7 cellular contexts compared by ENCODE assay signal in the genomic region with DNA sequence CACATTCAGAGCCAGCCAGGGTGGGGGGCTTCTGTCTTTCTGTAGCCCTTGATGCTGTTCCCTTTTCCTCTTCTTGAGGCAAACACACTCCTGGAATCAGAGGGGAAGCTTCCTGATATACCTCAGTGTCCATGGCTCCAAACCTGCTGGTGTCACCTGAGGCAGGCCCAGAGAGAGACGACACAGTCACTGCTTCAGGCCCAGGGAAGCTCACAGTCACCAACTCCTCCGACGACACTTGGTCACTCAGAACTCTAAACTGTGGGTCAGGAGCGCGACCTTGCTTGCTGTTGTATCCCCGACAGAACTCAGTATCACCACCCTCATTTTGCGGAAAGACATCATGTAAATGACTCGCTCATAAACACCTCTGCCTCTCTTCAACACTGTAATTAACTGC. TPM values are rescaled to one million over a fixed set of nuclear protein-coding genes. Genes with fewer than 3 reads are reported as not detected.
DNase-seq lines count a peak whose midpoint lies in the region; ATAC-seq and TF ChIP-seq lines count a peak whose summit lies in the region.

No MANE protein-coding gene starts in this region.

- no peaks in the 10 kb centered on the region; the same call in 1 of the 2 replicates for H3K27me3 Mint-ChIP-seq in HFFc6 (ENCODE audit: insufficient read depth)
- H3K27me3 Mint-ChIP-seq in activated T-helper 1 cell treated with anti-CD3 and anti-CD28 coated beads, Interleukin-12 subunit alpha, Interleukin-12 subunit beta, Interleukin-2, Interleukin-4 antibody, amounts not matched to agents 30 ng/mL and 10 ng/mL and 1 ng/mL, durations not matched to agents 14 hours and 24 hours and 36 hours (ENCODE audit: insufficient read depth) = no peaks in the 10 kb centered on the region
- no peaks in the 10 kb centered on the region for H3K27me3 Mint-ChIP-seq in stimulated activated naive CD8-positive, alpha-beta T cell treated with anti-CD3 and anti-CD28 coated beads, Interleukin-15, amount 100 ng/mL, for 72 hours

- peaks cover 21% of the 10 kb centered on the region for H3K36me3 Mint-ChIP-seq in HFFc6 (ENCODE audit: low read depth)
- H3K36me3 Mint-ChIP-seq in activated T-helper 1 cell treated with anti-CD3 and anti-CD28 coated beads, Interleukin-12 subunit alpha, Interleukin-12 subunit beta, Interleukin-2, Interleukin-4 antibody, amounts not matched to agents 30 ng/mL and 10 ng/mL and 1 ng/mL, durations not matched to agents 14 hours and 24 hours and 36 hours (ENCODE audit: low read depth) = peaks cover 33% of the 10 kb centered on the region

- H3K9me3 ChIP-seq in iPS-15b (ENCODE audit: control insufficient read depth, insufficient read depth, low read length) = no peaks in the 10 kb centered on the region

- H3K36me3 ChIP-seq in iPS-15b (ENCODE audit: control insufficient read depth, insufficient read depth, low read length) = peaks cover 23% of the 10 kb centered on the region

- peak overlapping the region; percentile 85 for H3K27ac Mint-ChIP-seq in HFFc6
- H3K27ac Mint-ChIP-seq in activated T-helper 1 cell treated with anti-CD3 and anti-CD28 coated beads, Interleukin-12 subunit alpha, Interleukin-12 subunit beta, Interleukin-2, Interleukin-4 antibody, amounts not matched to agents 30 ng/mL and 10 ng/mL and 1 ng/mL, durations not matched to agents 14 hours and 24 hours and 36 hours = peak overlapping the region; percentile 95
- peak overlapping the region; percentile 92 to 97 for H3K27ac Mint-ChIP-seq in stimulated activated naive CD8-positive, alpha-beta T cell treated with anti-CD3 and anti-CD28 coated beads, Interleukin-15, amount 100 ng/mL, for 72 hours

- intact Hi-C loops in activated T-helper 1 cell treated with anti-CD3 and anti-CD28 coated beads, Interleukin-12 subunit alpha, Interleukin-12 subunit beta, Interleukin-2, Interleukin-4 antibody, amounts not matched to agents 30 ng/mL and 10 ng/mL and 1 ng/mL, durations not matched to agents 14 hours and 24 hours and 36 hours (cut with micrococcal nuclease) = loop anchor here (2.0 to 10.0 kb wide), 2 partner anchors 72 to 502 kb away; partner anchors contain the start of gene ZNF486

- H3K4me1 Mint-ChIP-seq in HFFc6 (ENCODE audit: low read depth) = peaks cover 20% of the 10 kb centered on the region
- peaks cover 21% of the 10 kb centered on the region for H3K4me1 Mint-ChIP-seq in activated T-helper 1 cell treated with anti-CD3 and anti-CD28 coated beads, Interleukin-12 subunit alpha, Interleukin-12 subunit beta, Interleukin-2, Interleukin-4 antibody, amounts not matched to agents 30 ng/mL and 10 ng/mL and 1 ng/mL, durations not matched to agents 14 hours and 24 hours and 36 hours (ENCODE audit: low read depth)
- H3K4me1 Mint-ChIP-seq in stimulated activated naive CD8-positive, alpha-beta T cell treated with anti-CD3 and anti-CD28 coated beads, Interleukin-15, amount 100 ng/mL, for 72 hours = peaks cover 38% of the 10 kb centered on the region

- H3K4me3 Mint-ChIP-seq in HFFc6 = peak overlapping the region; percentile 87
- H3K4me3 Mint-ChIP-seq in activated T-helper 1 cell treated with anti-CD3 and anti-CD28 coated beads, Interleukin-12 subunit alpha, Interleukin-12 subunit beta, Interleukin-2, Interleukin-4 antibody, amounts not matched to agents 30 ng/mL and 10 ng/mL and 1 ng/mL, durations not matched to agents 14 hours and 24 hours and 36 hours = peak overlapping the region; percentile 91
- H3K4me3 Mint-ChIP-seq in stimulated activated naive CD8-positive, alpha-beta T cell treated with anti-CD3 and anti-CD28 coated beads, Interleukin-15, amount 100 ng/mL, for 72 hours = peak overlapping the region; percentile 95 to 98

- TF ChIP-seq CTCF in HFFc6 (IDR thresholded peaks at IDR 0.05) = no peak

- peak overlapping the region; percentile 92 for H3K4me3 ChIP-seq in iPS-15b (ENCODE audit: low read depth, low read length)

- H3K27me3 ChIP-seq in iPS-15b (ENCODE audit: control insufficient read depth, insufficient read depth, low read length) = no peaks in the 10 kb centered on the region

- H3K4me1 ChIP-seq in iPS-15b (ENCODE audit: control insufficient read depth, insufficient read depth, low read length) = peaks cover 9% of the 10 kb centered on the region

- ATAC-seq in stimulated activated naive CD8-positive, alpha-beta T cell treated with anti-CD3 and anti-CD28 coated beads, Interleukin-15, amount 100 ng/mL, for 72 hours = no peak
- ATAC-seq in HG02973 (IDR thresholded peaks at IDR 0.05; ENCODE audit: unreplicated experiment) (no peak), HG02642 (IDR thresholded peaks at IDR 0.05; ENCODE audit: poor library complexity, unreplicated experiment) (no peak)

- H3K9ac ChIP-seq in iPS-15b (ENCODE audit: low read depth, low read length) = peak overlapping the region; percentile 79

- DNase-seq in HFFc6 (no peak), NCI-H446 (lab: John Stamatoyannopoulos, UW) (no peak)
- DNase-seq in activated T-helper 1 cell treated with anti-CD3 and anti-CD28 coated beads, Interleukin-12 subunit alpha, Interleukin-12 subunit beta, Interleukin-2, Interleukin-4 antibody, amounts not matched to agents 30 ng/mL and 10 ng/mL and 1 ng/mL, durations not matched to agents 14 hours and 24 hours and 36 hours (ENCODE audit: low spot score) = no peak
- no peak for DNase-seq in stimulated activated naive CD8-positive, alpha-beta T cell treated with anti-CD3 and anti-CD28 coated beads, Interleukin-15, amount 100 ng/mL, for 72 hours

- H3K9me3 Mint-ChIP-seq in HFFc6 = no peaks in the 10 kb centered on the region
- no peaks in the 10 kb centered on the region for H3K9me3 Mint-ChIP-seq in activated T-helper 1 cell treated with anti-CD3 and anti-CD28 coated beads, Interleukin-12 subunit alpha, Interleukin-12 subunit beta, Interleukin-2, Interleukin-4 antibody, amounts not matched to agents 30 ng/mL and 10 ng/mL and 1 ng/mL, durations not matched to agents 14 hours and 24 hours and 36 hours
- H3K9me3 Mint-ChIP-seq in stimulated activated naive CD8-positive, alpha-beta T cell treated with anti-CD3 and anti-CD28 coated beads, Interleukin-15, amount 100 ng/mL, for 72 hours = no peaks in the 10 kb centered on the region

RNA-seq across cellular contexts. Expression of gene ATP13A1, which starts 1.1 kb away (rescaled TPM):
- total RNA-seq in HFFc6 (2021; fragmentation: NEBNext Ultra II Directional; extraction: Animal tissue kit (Norgen Biotek cat#: 25700)) = 10 to 100 TPM; 56.5 to 76.3 (median 61.3) TPM
- 101 and 104 TPM in 2 replicates for total RNA-seq in activated T-helper 1 cell treated with anti-CD3 and anti-CD28 coated beads, Interleukin-12 subunit alpha, Interleukin-12 subunit beta, Interleukin-2, Interleukin-4 antibody, amounts not matched to agents 30 ng/mL and 10 ng/mL and 1 ng/mL, durations not matched to agents 14 hours and 24 hours and 36 hours

RNA-seq across cellular contexts. Expression of gene ZNF101, which starts 6.3 kb away (rescaled TPM):
- total RNA-seq in HFFc6 (2021; fragmentation: NEBNext Ultra II Directional; extraction: Animal tissue kit (Norgen Biotek cat#: 25700)) = 1 to 10 TPM; 6.8 to 8.5 (median 7.2) TPM
- 48.2 and 54.9 TPM in 2 replicates for total RNA-seq in activated T-helper 1 cell treated with anti-CD3 and anti-CD28 coated beads, Interleukin-12 subunit alpha, Interleukin-12 subunit beta, Interleukin-2, Interleukin-4 antibody, amounts not matched to agents 30 ng/mL and 10 ng/mL and 1 ng/mL, durations not matched to agents 14 hours and 24 hours and 36 hours

RNA-seq across cellular contexts. Expression of gene GMIP, which starts 18.9 kb away (rescaled TPM):
- 10 to 100 TPM; 11.5 to 16.7 (median 13.9) TPM for total RNA-seq in HFFc6 (2021; fragmentation: NEBNext Ultra II Directional; extraction: Animal tissue kit (Norgen Biotek cat#: 25700))
- total RNA-seq in activated T-helper 1 cell treated with anti-CD3 and anti-CD28 coated beads, Interleukin-12 subunit alpha, Interleukin-12 subunit beta, Interleukin-2, Interleukin-4 antibody, amounts not matched to agents 30 ng/mL and 10 ng/mL and 1 ng/mL, durations not matched to agents 14 hours and 24 hours and 36 hours = 67.8 and 71.6 TPM in 2 replicates

RNA-seq across cellular contexts. Expression of gene LPAR2, which starts 34.3 kb away (rescaled TPM):
- total RNA-seq in HFFc6 (2021; fragmentation: NEBNext Ultra II Directional; extraction: Animal tissue kit (Norgen Biotek cat#: 25700)) = 1 to 10 TPM; 2.6 to 4.2 (median 3.2) TPM
- 25.8 and 27.4 TPM in 2 replicates for total RNA-seq in activated T-helper 1 cell treated with anti-CD3 and anti-CD28 coated beads, Interleukin-12 subunit alpha, Interleukin-12 subunit beta, Interleukin-2, Interleukin-4 antibody, amounts not matched to agents 30 ng/mL and 10 ng/mL and 1 ng/mL, durations not matched to agents 14 hours and 24 hours and 36 hours

RNA-seq across cellular contexts. Expression of gene PBX4, which starts 43.9 kb away (rescaled TPM):
- under 1 TPM in 5 of 6 experiments, not detected in 1; 0.23 to 0.40 (median 0.30) TPM for total RNA-seq in HFFc6 (2021; fragmentation: NEBNext Ultra II Directional; extraction: Animal tissue kit (Norgen Biotek cat#: 25700))
- 28.0 and 29.6 TPM in 2 replicates for total RNA-seq in activated T-helper 1 cell treated with anti-CD3 and anti-CD28 coated beads, Interleukin-12 subunit alpha, Interleukin-12 subunit beta, Interleukin-2, Interleukin-4 antibody, amounts not matched to agents 30 ng/mL and 10 ng/mL and 1 ng/mL, durations not matched to agents 14 hours and 24 hours and 36 hours
